15 cellular contexts compared by ENCODE assay signal in the genomic region with DNA sequence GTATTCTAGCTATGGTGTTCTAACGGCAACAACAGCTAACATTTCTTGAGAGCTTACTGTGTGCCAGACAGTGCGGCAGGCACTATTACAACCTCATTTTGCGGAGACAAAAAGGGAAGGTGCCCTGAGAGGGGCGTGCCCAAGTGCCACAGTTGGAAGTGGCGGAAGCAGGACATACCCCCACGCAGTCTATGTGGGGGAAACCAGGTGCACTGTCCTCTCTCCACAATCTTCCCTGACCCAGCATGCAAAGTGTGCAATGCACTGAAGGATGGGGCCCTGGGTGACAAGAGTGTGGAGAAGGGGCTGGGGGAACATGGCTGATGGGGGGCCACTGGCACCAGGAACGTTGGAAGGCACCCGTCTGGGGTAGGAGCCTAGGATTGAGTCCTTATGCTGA. TPM values are rescaled to one million over a fixed set of nuclear protein-coding genes. Genes with fewer than 3 reads are reported as not detected.
DNase-seq lines count a peak whose midpoint lies in the region; ATAC-seq and TF ChIP-seq lines count a peak whose summit lies in the region.
"Had no signal": no experiment of that assay in that cellular context is flagged by ENCODE, and none has a peak within 500 bp of the region (broad histone marks: within the 10 kb centered on the region; RNA-seq: fewer than 3 reads in every experiment).

No MANE protein-coding gene starts in this region.

- TF ChIP-seq CTCF in HL-60 (IDR thresholded peaks at IDR 0.05; ENCODE audit: insufficient read depth, low read length), result no peak

- intact Hi-C loops in activated T-helper 2 cell treated with anti-CD3 and anti-CD28 coated beads, Interferon-gamma antibody, Interleukin-2, Interleukin-4, amounts not matched to agents 10 μg/mL and 5 μg/mL and 100 μg/mL, durations not matched to agents 14 hours and 24 hours and 36 hours (cut with micrococcal nuclease), result no loop called here

- H3K36me3 Mint-ChIP-seq in activated T-cell treated with anti-CD3 and anti-CD28 coated beads, Interleukin-2, amount 50 U/mL, for 24 hours (ENCODE audit: low read depth), result peaks cover 88% of the 10 kb centered on the region
- peaks cover 55% of the 10 kb centered on the region for H3K36me3 Mint-ChIP-seq in activated T-helper 2 cell treated with anti-CD3 and anti-CD28 coated beads, Interferon-gamma antibody, Interleukin-2, Interleukin-4, amounts not matched to agents 10 μg/mL and 5 μg/mL and 100 μg/mL, durations not matched to agents 14 hours and 24 hours and 36 hours (ENCODE audit: low read depth)

- H3K27ac Mint-ChIP-seq in activated T-cell treated with anti-CD3 and anti-CD28 coated beads, Interleukin-2, amount 50 U/mL, for 24 hours, result peak overlapping the region; percentile 73
- no peak overlapping the region for H3K27ac Mint-ChIP-seq in activated T-helper 2 cell treated with anti-CD3 and anti-CD28 coated beads, Interferon-gamma antibody, Interleukin-2, Interleukin-4, amounts not matched to agents 10 μg/mL and 5 μg/mL and 100 μg/mL, durations not matched to agents 14 hours and 24 hours and 36 hours

- no peaks in the 10 kb centered on the region for H3K27me3 Mint-ChIP-seq in activated T-cell treated with anti-CD3 and anti-CD28 coated beads, Interleukin-2, amount 50 U/mL, for 24 hours
- H3K27me3 Mint-ChIP-seq in activated T-helper 2 cell treated with anti-CD3 and anti-CD28 coated beads, Interferon-gamma antibody, Interleukin-2, Interleukin-4, amounts not matched to agents 10 μg/mL and 5 μg/mL and 100 μg/mL, durations not matched to agents 14 hours and 24 hours and 36 hours (ENCODE audit: low read depth), result no peaks in the 10 kb centered on the region

- H3K4me1 Mint-ChIP-seq in activated T-cell treated with anti-CD3 and anti-CD28 coated beads, Interleukin-2, amount 50 U/mL, for 24 hours (ENCODE audit: low read depth), result peaks cover 92% of the 10 kb centered on the region
- H3K4me1 Mint-ChIP-seq in activated T-helper 2 cell treated with anti-CD3 and anti-CD28 coated beads, Interferon-gamma antibody, Interleukin-2, Interleukin-4, amounts not matched to agents 10 μg/mL and 5 μg/mL and 100 μg/mL, durations not matched to agents 14 hours and 24 hours and 36 hours (ENCODE audit: low read depth), result peaks cover 65% of the 10 kb centered on the region

- H3K27me3 ChIP-seq in HL-60 (ENCODE audit: insufficient read depth, poor library complexity, severe bottlenecking) (no peaks in the 10 kb centered on the region), stomach smooth muscle (ENCODE audit: control insufficient read depth in 1 of 2, insufficient read depth in 2 of 2, low read length in 2 of 2) (no peaks in the 10 kb centered on the region)

- H3K36me3 ChIP-seq in stomach smooth muscle (ENCODE audit: control insufficient read depth in 2 of 2, insufficient read depth in 2 of 2, low read length in 2 of 2), result no peaks in the 10 kb centered on the region
- H3K36me3 ChIP-seq: thoracic aorta had no signal

- H3K9me3 ChIP-seq in stomach smooth muscle (ENCODE audit: control insufficient read depth in 2 of 2, low read length in 2 of 2), result no peaks in the 10 kb centered on the region
- H3K9me3 ChIP-seq: A549, HAP-1, thoracic aorta had no signal

- peaks cover 52% of the 10 kb centered on the region for H3K4me1 ChIP-seq in stomach smooth muscle (ENCODE audit: control insufficient read depth, insufficient read depth, low read length)

- no peaks in the 10 kb centered on the region for H3K9me3 Mint-ChIP-seq in activated T-cell treated with anti-CD3 and anti-CD28 coated beads, Interleukin-2, amount 50 U/mL, for 24 hours
- no peaks in the 10 kb centered on the region for H3K9me3 Mint-ChIP-seq in activated T-helper 2 cell treated with anti-CD3 and anti-CD28 coated beads, Interferon-gamma antibody, Interleukin-2, Interleukin-4, amounts not matched to agents 10 μg/mL and 5 μg/mL and 100 μg/mL, durations not matched to agents 14 hours and 24 hours and 36 hours

- H3K4me3 ChIP-seq in HL-60 (replicated peaks; ENCODE audit: insufficient read depth, low read length) (no peak overlapping the region), stomach smooth muscle (ENCODE audit: low read length in 2 of 2) (no peak overlapping the region)
- H3K4me3 ChIP-seq: A549, HAP-1, thoracic aorta had no signal

- peak overlapping the region; percentile 64 for H3K27ac ChIP-seq in HL-60 (replicated peaks)
- peak overlapping the region; percentile 25 for H3K27ac ChIP-seq in stomach smooth muscle (ENCODE audit: low read length)
- H3K27ac ChIP-seq: A549, thoracic aorta had no signal

- H3K4me3 Mint-ChIP-seq in activated T-cell treated with anti-CD3 and anti-CD28 coated beads, Interleukin-2, amount 50 U/mL, for 24 hours, result no peak overlapping the region
- no peak overlapping the region for H3K4me3 Mint-ChIP-seq in activated T-helper 2 cell treated with anti-CD3 and anti-CD28 coated beads, Interferon-gamma antibody, Interleukin-2, Interleukin-4, amounts not matched to agents 10 μg/mL and 5 μg/mL and 100 μg/mL, durations not matched to agents 14 hours and 24 hours and 36 hours (ENCODE audit: low read depth)

- no peak overlapping the region for H3K9ac ChIP-seq in stomach smooth muscle (ENCODE audit: low read length in 2 of 2)

- no peak for ATAC-seq in left lobe of liver
- ATAC-seq in HG02938 (IDR thresholded peaks at IDR 0.05; ENCODE audit: unreplicated experiment), result no peak
- ATAC-seq: A549 had no signal

- peak; percentile 20 for DNase-seq in activated T-cell treated with anti-CD3 and anti-CD28 coated beads, Interleukin-2, amount 50 U/mL, for 24 hours
- DNase-seq in activated T-cell treated with anti-CD3 and anti-CD28 coated beads, Interleukin-2, amount 50 U/mL, for 1 hour, result no peak
- DNase-seq in HL-60 (ENCODE audit: low read depth in 1 of 2, low spot score in 1 of 2) (peak in 1 of 2 experiments; percentile 87), left lobe of liver (ENCODE audit: low spot score) (peak; percentile 30), anterior cingulate cortex (lab: John Stamatoyannopoulos, UW) (no peak)
- DNase-seq in activated T-helper 2 cell treated with anti-CD3 and anti-CD28 coated beads, Interferon-gamma antibody, Interleukin-2, Interleukin-4, amounts not matched to agents 10 μg/mL and 5 μg/mL and 100 μg/mL, durations not matched to agents 14 hours and 24 hours and 36 hours (ENCODE audit: low spot score), result no peak
- DNase-seq: activated naive CD4-positive, alpha-beta T cell; effector CD4-positive, alpha-beta T cell; GDM1; NCI-H748 treated with DMSO at 0.1 percent for 48 hours had no signal

RNA-seq across cellular contexts. Expression of a gene that starts 8.6 kb away (rescaled TPM):
- total RNA-seq in left lobe of liver, result 41.5 TPM
- 259 and 265 TPM in 2 replicates for total RNA-seq in activated T-helper 2 cell treated with anti-CD3 and anti-CD28 coated beads, Interferon-gamma antibody, Interleukin-2, Interleukin-4, amounts not matched to agents 10 μg/mL and 5 μg/mL and 100 μg/mL, durations not matched to agents 14 hours and 24 hours and 36 hours

Comparison
In these comparisons a context has a peak if more than half of its experiments do, and no peak if none do; other contexts are left out.
1. DNase-seq: peak in activated T-cell treated with anti-CD3 and anti-CD28 coated beads, Interleukin-2, amount 50 U/mL, for 24 hours (single experiment) and left lobe of liver (single experiment); none in activated T-cell treated with anti-CD3 and anti-CD28 coated beads, Interleukin-2, amount 50 U/mL, for 1 hour (single experiment), activated T-helper 2 cell treated with anti-CD3 and anti-CD28 coated beads, Interferon-gamma antibody, Interleukin-2, Interleukin-4, amounts not matched to agents 10 μg/mL and 5 μg/mL and 100 μg/mL, durations not matched to agents 14 hours and 24 hours and 36 hours (single experiment) and anterior cingulate cortex (0 of 58).